ENCODE assay signal across 2 cellular contexts in genomic region chr3:154060606-154061380, GRCh38.
TF ChIP-seq lines count a peak whose summit lies in the region.

No MANE protein-coding gene starts in this region.

TF ChIP-seq in IMR-90, 13 proteins besides CTCF, POLR2A, EP300 and RAD21:
- TF ChIP-seq BHLHE40 (IDR thresholded peaks at IDR 0.05; ENCODE audit: low read depth, low read length): no peak
- TF ChIP-seq NFE2L2 (IDR thresholded peaks at IDR 0.05; ENCODE audit: low read depth, low read length): no peak
- no peak for TF ChIP-seq CEBPB (IDR thresholded peaks at IDR 0.05; ENCODE audit: low read depth, low read length)
- TF ChIP-seq RCOR1 (IDR thresholded peaks at IDR 0.05; ENCODE audit: insufficient replicate concordance, low read length): no peak
- no peak for TF ChIP-seq MAZ (IDR thresholded peaks at IDR 0.05; ENCODE audit: borderline replicate concordance, low read depth, low read length)
- TF ChIP-seq, protein P1, sequence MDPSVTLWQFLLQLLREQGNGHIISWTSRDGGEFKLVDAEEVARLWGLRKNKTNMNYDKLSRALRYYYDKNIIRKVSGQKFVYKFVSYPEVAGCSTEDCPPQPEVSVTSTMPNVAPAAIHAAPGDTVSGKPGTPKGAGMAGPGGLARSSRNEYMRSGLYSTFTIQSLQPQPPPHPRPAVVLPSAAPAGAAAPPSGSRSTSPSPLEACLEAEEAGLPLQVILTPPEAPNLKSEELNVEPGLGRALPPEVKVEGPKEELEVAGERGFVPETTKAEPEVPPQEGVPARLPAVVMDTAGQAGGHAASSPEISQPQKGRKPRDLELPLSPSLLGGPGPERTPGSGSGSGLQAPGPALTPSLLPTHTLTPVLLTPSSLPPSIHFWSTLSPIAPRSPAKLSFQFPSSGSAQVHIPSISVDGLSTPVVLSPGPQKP (IDR thresholded peaks at IDR 0.05; ENCODE audit: borderline replicate concordance, low read depth, low read length): no peak
- TF ChIP-seq CHD1 (IDR thresholded peaks at IDR 0.05; ENCODE audit: low read depth, low read length): no peak
- TF ChIP-seq FOS (IDR thresholded peaks at IDR 0.05; ENCODE audit: low read depth, low read length): no peak
- no peak for TF ChIP-seq MAFK (IDR thresholded peaks at IDR 0.05; ENCODE audit: low read depth, low read length)
- no peak for TF ChIP-seq USF2 (IDR thresholded peaks at IDR 0.05; ENCODE audit: low read depth, low read length)
- TF ChIP-seq MXI1 (IDR thresholded peaks at IDR 0.05; ENCODE audit: borderline replicate concordance, low read depth, low read length): no peak
- no peak for TF ChIP-seq SMC3 (IDR thresholded peaks at IDR 0.05; ENCODE audit: low read depth, low read length)
- TF ChIP-seq RFX5 (IDR thresholded peaks at IDR 0.05; ENCODE audit: low read depth, low read length): no peak

TF ChIP-seq in H1, 55 proteins besides CTCF, POLR2A, EP300 and RAD21:
- no peak for TF ChIP-seq USF2 (IDR thresholded peaks at IDR 0.05; ENCODE audit: low read length)
- no peak for TF ChIP-seq SUZ12 (IDR thresholded peaks at IDR 0.05; ENCODE audit: low read length)
- TF ChIP-seq CHD7 (IDR thresholded peaks at IDR 0.05; ENCODE audit: insufficient replicate concordance, low read length): no peak
- TF ChIP-seq PHF8 (conservative IDR thresholded peaks at IDR 0.05; ENCODE audit: low read depth, low read length): no peak
- TF ChIP-seq, protein P2, sequence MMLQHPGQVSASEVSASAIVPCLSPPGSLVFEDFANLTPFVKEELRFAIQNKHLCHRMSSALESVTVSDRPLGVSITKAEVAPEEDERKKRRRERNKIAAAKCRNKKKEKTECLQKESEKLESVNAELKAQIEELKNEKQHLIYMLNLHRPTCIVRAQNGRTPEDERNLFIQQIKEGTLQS (IDR thresholded peaks at IDR 0.05; ENCODE audit: insufficient read depth, low read depth, low read length): no peak
- no peak for TF ChIP-seq ASH2L (IDR thresholded peaks at IDR 0.05; ENCODE audit: low read length)
- no peak for TF ChIP-seq RNF2 (IDR thresholded peaks at IDR 0.05; ENCODE audit: borderline replicate concordance, low read depth, low read length, missing control alignments, poor library complexity, severe bottlenecking)
- TF ChIP-seq MAFK (IDR thresholded peaks at IDR 0.05; ENCODE audit: low read depth, low read length): 0 out of 2 replicates have a peak, but pooled peaks have one; percentile 26
